Comparison of ENCODE assay signal across 13 cellular contexts in the genomic region with DNA sequence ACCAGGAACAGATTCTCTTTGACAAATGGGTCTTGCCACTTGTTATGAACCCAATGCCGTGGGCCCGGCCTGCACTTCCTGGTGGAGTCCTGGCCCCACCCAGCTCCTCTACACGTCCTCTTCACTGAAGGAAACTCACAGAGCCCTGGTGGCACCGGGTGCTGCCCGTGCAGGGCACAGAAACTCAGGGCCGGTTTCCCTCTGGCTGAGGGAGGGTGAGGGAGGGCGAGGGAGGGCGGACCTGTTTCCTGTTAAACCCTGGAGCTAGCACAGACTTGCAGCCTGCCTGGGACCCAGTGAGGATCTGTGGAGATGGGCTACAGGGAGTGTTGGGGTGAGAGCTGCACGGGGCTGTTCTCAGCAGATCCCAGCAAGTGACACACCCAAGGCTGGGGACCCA.
"Had no signal": no experiment of that assay in that cellular context is flagged by ENCODE, and none has a peak within 500 bp of the region (broad histone marks: within the 10 kb centered on the region; RNA-seq: fewer than 3 reads in every experiment).

No MANE protein-coding gene starts in this region.

- H3K27me3 ChIP-seq: right lobe of liver had no signal

- FAIRE-seq: endometrium, urothelium cell line had no signal

- ATAC-seq: activated CD4-positive, CD25-positive, alpha-beta regulatory T cell treated with anti-CD3 and anti-CD28 coated beads, Interleukin-2, amount 50 U/mL, for 24 hours; heart left ventricle; psoas muscle had no signal

- H3K4me1 ChIP-seq: breast epithelium, heart left ventricle, psoas muscle, right lobe of liver had no signal

- H3K27ac ChIP-seq: breast epithelium, heart left ventricle, psoas muscle, right lobe of liver had no signal

- DNase-seq: activated CD4-positive, alpha-beta memory T cell treated with anti-CD3 and anti-CD28 coated beads for 36 hours; activated CD8-positive, alpha-beta memory T cell treated with anti-CD3 and anti-CD28 coated beads, Interleukin-2, amount 50 U/mL, for 4 hours; foreskin melanocyte; heart left ventricle; occipital lobe; psoas muscle; right lobe of liver; stimulated activated CD4-positive, alpha-beta T cell treated with anti-CD3 and anti-CD28 coated beads, Interleukin-4, amount 100 ng/mL, for 1 hour; stimulated activated CD8-positive, alpha-beta memory T cell treated with anti-CD3 and anti-CD28 coated beads, Interleukin-4, amount 100 ng/mL, for 48 hours had no signal

- H3K36me3 ChIP-seq: breast epithelium, heart left ventricle, right lobe of liver had no signal

- H3K4me3 ChIP-seq: breast epithelium, heart left ventricle, psoas muscle, right lobe of liver had no signal

- H3K9me3 ChIP-seq: breast epithelium, psoas muscle, right lobe of liver had no signal
